In genomic region chr17:13569740-13570137, GRCh38 we compare ENCODE assay signal across 23 cellular contexts. TPM values are rescaled to one million over a fixed set of nuclear protein-coding genes. Genes with fewer than 3 reads are reported as not detected.
DNase-seq lines count a peak whose midpoint lies in the region; ATAC-seq and TF ChIP-seq lines count a peak whose summit lies in the region.
"Had no signal": no experiment of that assay in that cellular context is flagged by ENCODE, and none has a peak within 500 bp of the region (broad histone marks: within the 10 kb centered on the region; RNA-seq: fewer than 3 reads in every experiment).

No MANE protein-coding gene starts in this region.

- peaks cover 29% of the 10 kb centered on the region for H3K36me3 Mint-ChIP-seq in WTC11
- no peaks in the 10 kb centered on the region for H3K36me3 Mint-ChIP-seq in activated T-cell treated with anti-CD3 and anti-CD28 coated beads, Interleukin-2, amount 50 U/mL, for 72 hours (ENCODE audit: insufficient read depth in 2 of 2)
- H3K36me3 Mint-ChIP-seq: CD4-positive, CD25-positive, alpha-beta regulatory T cell had no signal

- H3K27ac Mint-ChIP-seq in WTC11 = peak overlapping the region; percentile 43; the same call in 1 of the 2 replicates
- no peak overlapping the region for H3K27ac Mint-ChIP-seq in activated T-cell treated with anti-CD3 and anti-CD28 coated beads, Interleukin-2, amount 50 U/mL, for 72 hours
- H3K27ac Mint-ChIP-seq: CD4-positive, CD25-positive, alpha-beta regulatory T cell had no signal

- H3K9me3 Mint-ChIP-seq in WTC11 = peaks cover 30% of the 10 kb centered on the region
- H3K9me3 Mint-ChIP-seq in activated T-cell treated with anti-CD3 and anti-CD28 coated beads, Interleukin-2, amount 50 U/mL, for 72 hours = peaks cover 0 to 2% of the 10 kb centered on the region in 2 donors

- no peaks in the 10 kb centered on the region for H3K79me1 ChIP-seq in neuronal stem cell (ENCODE audit: low read depth, low read length)

- ATAC-seq in Right ventricle myocardium superior (ENCODE audit: poor library complexity) = peak; percentile 61
- ATAC-seq in left ventricle myocardium superior = no peak
- no peak for ATAC-seq in WTC11
- ATAC-seq in activated T-cell treated with anti-CD3 and anti-CD28 coated beads, Interleukin-2, amount 50 U/mL, for 72 hours (replicated peaks in 1 of 2) = no peak
- ATAC-seq: K562 had no signal

- H3K4me3 Mint-ChIP-seq in WTC11 = no peak overlapping the region
- no peak overlapping the region for H3K4me3 Mint-ChIP-seq in activated T-cell treated with anti-CD3 and anti-CD28 coated beads, Interleukin-2, amount 50 U/mL, for 72 hours
- H3K4me3 Mint-ChIP-seq: CD4-positive, CD25-positive, alpha-beta regulatory T cell had no signal

- H3K4me1 Mint-ChIP-seq in WTC11 = peaks cover 32% of the 10 kb centered on the region
- H3K4me1 Mint-ChIP-seq in activated T-cell treated with anti-CD3 and anti-CD28 coated beads, Interleukin-2, amount 50 U/mL, for 72 hours (ENCODE audit: low read depth) = peaks cover 4% of the 10 kb centered on the region

- H2AK5ac ChIP-seq in neuronal stem cell (ENCODE audit: low read depth, low read length) = no peak overlapping the region

- WGBS in mesodermal cell (ENCODE audit: insufficient coverage in 2 of 2), 2 experiments = 83% methylated on average over 1 of the region's 1 CpG; no CpG with 5 or more reads in 1 of the 2 experiments
- 4% methylated on average over 1 of the region's 1 CpG for WGBS in smooth muscle cell (ENCODE audit: low lambda C conversion rate)
- WGBS in neuronal stem cell (ENCODE audit: extremely low coverage in 2 of 2, insufficient read length in 2 of 2, insufficient replicate concordance in 1 of 2), 2 donors = no CpG with 5 or more reads among the region's 1 CpG

- peaks cover 23% of the 10 kb centered on the region for H3K9me3 ChIP-seq in mesodermal cell (ENCODE audit: control insufficient read depth, low read length)
- H3K9me3 ChIP-seq in smooth muscle cell (replicated peaks; ENCODE audit: low read depth) = no peaks in the 10 kb centered on the region
- H3K9me3 ChIP-seq in neuronal stem cell (replicated peaks in 1 of 2; ENCODE audit: control insufficient read depth in 2 of 2, insufficient read depth in 1 of 2, low read depth in 1 of 2, low read length in 2 of 2) = peaks cover 0 to 23% of the 10 kb centered on the region in 2 donors
- H3K9me3 ChIP-seq: HAP-1 had no signal

- H3K9ac ChIP-seq in smooth muscle cell (ENCODE audit: low read depth) (no peak overlapping the region), neuronal stem cell (ENCODE audit: low read depth, low read length, poor library complexity) (no peak overlapping the region)

- H2BK120ac ChIP-seq in neuronal stem cell (ENCODE audit: low read depth, low read length) = no peak overlapping the region

- H2BK12ac ChIP-seq in neuronal stem cell (ENCODE audit: low read length) = no peak overlapping the region

- H3K27ac ChIP-seq in mesodermal cell (ENCODE audit: low read depth, low read length, severe bottlenecking) (peak overlapping the region; percentile 11), smooth muscle cell (ENCODE audit: low read depth) (peak overlapping the region; percentile 39), neuronal stem cell (replicated peaks; ENCODE audit: low read length) (no peak overlapping the region)
- H3K27ac ChIP-seq: 22Rv1 had no signal

- H4K91ac ChIP-seq in neuronal stem cell (ENCODE audit: low read depth, low read length, poor library complexity) = no peak overlapping the region

- TF ChIP-seq CTCF in WTC11 (IDR thresholded peaks at IDR 0.05) (no peak), smooth muscle cell (IDR thresholded peaks at IDR 0.05; ENCODE audit: borderline replicate concordance, insufficient read depth, poor library complexity, severe bottlenecking) (no peak)

- CTCF ChIA-PET in WTC11 (lab: Charles Lee) = interaction anchor here (1.8 kb wide), 1 partner anchor 232 kb away, joined by 7 read pairs; no protein-coding TSS in a partner anchor

- no peak overlapping the region for H4K8ac ChIP-seq in neuronal stem cell (ENCODE audit: low read depth, low read length)

- no peak for DNase-seq in Right ventricle myocardium superior
- DNase-seq in left ventricle myocardium superior = no peak
- DNase-seq in WTC11 (ENCODE audit: low spot score) = no peak
- DNase-seq in smooth muscle cell (lab: John Stamatoyannopoulos, UW; ENCODE audit: unreplicated experiment) = no peak
- DNase-seq in hypothalamus (lab: John Stamatoyannopoulos, UW) = no peak
- no peak for DNase-seq in activated T-cell treated with anti-CD3 and anti-CD28 coated beads, Interleukin-2, amount 50 U/mL, for 72 hours
- no peak for DNase-seq in neuronal stem cell (ENCODE audit: low spot score)
- DNase-seq: AML-193; CD4-positive, CD25-positive, alpha-beta regulatory T cell; COR-L47; DMS 273 treated with DMSO at 0.1 percent for 48 hours; DND-41; NCI-H1105 treated with DMSO at 0.1 percent for 48 hours; NCI-H1694; NCI-H2107; NCI-H510A; NCI-H774; SIG-M5 had no signal

- peaks cover 14% of the 10 kb centered on the region for H3K27me3 Mint-ChIP-seq in WTC11 (ENCODE audit: low read depth)
- H3K27me3 Mint-ChIP-seq in activated T-cell treated with anti-CD3 and anti-CD28 coated beads, Interleukin-2, amount 50 U/mL, for 72 hours (ENCODE audit: low read depth) = peaks cover 22% of the 10 kb centered on the region

- H3K4me2 ChIP-seq in smooth muscle cell (peak overlapping the region; percentile 22), neuronal stem cell (ENCODE audit: insufficient read depth, low read length, poor library complexity, severe bottlenecking) (no peak overlapping the region)

- POLR2A ChIA-PET in WTC11 (lab: Charles Lee) = no interaction called here

- peaks cover 12% of the 10 kb centered on the region for H3K4me1 ChIP-seq in mesodermal cell (ENCODE audit: control insufficient read depth, insufficient read depth, low read length, poor library complexity, severe bottlenecking)
- peaks cover 30% of the 10 kb centered on the region for H3K4me1 ChIP-seq in smooth muscle cell (ENCODE audit: low read depth)
- peaks cover 4 to 7% of the 10 kb centered on the region in 2 donors for H3K4me1 ChIP-seq in neuronal stem cell (ENCODE audit: control insufficient read depth in 2 of 2, insufficient read depth in 1 of 2, low read depth in 1 of 2, low read length in 2 of 2)
- H3K4me1 ChIP-seq: HAP-1 had no signal

- H3K4ac ChIP-seq in neuronal stem cell (ENCODE audit: low read length) = no peak overlapping the region

- H3K4me3 ChIP-seq in mesodermal cell (ENCODE audit: extremely low read depth, insufficient read depth, low read length, poor library complexity, severe bottlenecking) (no peak overlapping the region), smooth muscle cell (no peak overlapping the region), neuronal stem cell (ENCODE audit: low read length in 2 of 2) (no peak overlapping the region)
- H3K4me3 ChIP-seq: HAP-1, K562 had no signal

- intact Hi-C loops in Right ventricle myocardium superior (cut with DNase I) = loop anchor here (10.0 kb wide), 1 partner anchor 225 kb away; no protein-coding TSS in a partner anchor
- intact Hi-C loops in left ventricle myocardium superior (cut with micrococcal nuclease) = no loop called here

- no peak overlapping the region for H2BK15ac ChIP-seq in neuronal stem cell (ENCODE audit: low read length)

- H3K14ac ChIP-seq in neuronal stem cell (ENCODE audit: low read length) = no peak overlapping the region

- H3K27me3 ChIP-seq in smooth muscle cell (ENCODE audit: low read depth) = no peaks in the 10 kb centered on the region
- no peaks in the 10 kb centered on the region for H3K27me3 ChIP-seq in neuronal stem cell (ENCODE audit: control insufficient read depth in 3 of 3, insufficient read depth in 3 of 3, low read depth in 1 of 3, low read length in 3 of 3)

- no peak overlapping the region for H2BK5ac ChIP-seq in neuronal stem cell (ENCODE audit: low read length)

- H3K36me3 ChIP-seq in mesodermal cell (ENCODE audit: control insufficient read depth, insufficient read depth, low read length) (peaks cover 26% of the 10 kb centered on the region), smooth muscle cell (ENCODE audit: low read depth) (no peaks in the 10 kb centered on the region), neuronal stem cell (replicated peaks in 1 of 2; ENCODE audit: control insufficient read depth in 2 of 2, insufficient read depth in 2 of 2, low read length in 2 of 2) (peaks cover 0 to 36% of the 10 kb centered on the region in 2 donors)
- H3K36me3 ChIP-seq: HAP-1 had no signal

- no peaks in the 10 kb centered on the region for H4K20me1 ChIP-seq in smooth muscle cell (ENCODE audit: low read depth)

- H3K79me2 ChIP-seq in smooth muscle cell (ENCODE audit: low read depth) = peaks cover 44% of the 10 kb centered on the region

- H3K18ac ChIP-seq in neuronal stem cell (ENCODE audit: low read length) = no peak overlapping the region

- no peak overlapping the region for H3K23ac ChIP-seq in neuronal stem cell (ENCODE audit: low read depth, low read length, poor library complexity)

- H3F3A ChIP-seq in smooth muscle cell (ENCODE audit: low read depth) = peaks cover 24% of the 10 kb centered on the region

- H2AFZ ChIP-seq in smooth muscle cell (ENCODE audit: low read depth) (no peak overlapping the region), neuronal stem cell (ENCODE audit: low read length) (no peak overlapping the region)

TF ChIP-seq in WTC11, 78 proteins besides CTCF, POLR2A, EP300 and RAD21:
- TF ChIP-seq SMAD4 (CRISPR knock-in tag; IDR thresholded peaks at IDR 0.05) (no peak), KAT7 (CRISPR knock-in tag; IDR thresholded peaks at IDR 0.05; ENCODE audit: borderline replicate concordance) (no peak), ZNF121 (CRISPR knock-in tag; IDR thresholded peaks at IDR 0.05) (no peak), PREB (CRISPR knock-in tag; IDR thresholded peaks at IDR 0.05; ENCODE audit: borderline replicate concordance) (no peak), OVOL2 (CRISPR knock-in tag; IDR thresholded peaks at IDR 0.05; ENCODE audit: borderline replicate concordance) (no peak)
TF ChIP-seq in WTC11: peak in this region for 0.

RNA-seq across cellular contexts. Expression of gene HS3ST3A1, which starts 32.0 kb away (rescaled TPM):
- total RNA-seq in Right ventricle myocardium superior (1.3 TPM), left ventricle myocardium superior (0.57 TPM), WTC11 (2021) (5.2 to 9.7 TPM (median 5.9 TPM) in 3 replicates), smooth muscle cell (18.0 and 19.5 TPM in 2 replicates)
- polyA plus RNA-seq in mesodermal cell (2013, experiment 1 of 2) = 19.6 TPM
- polyA plus RNA-seq in mesodermal cell (2013, experiment 2 of 2) = 13.8 TPM
- polyA plus RNA-seq in smooth muscle cell = 24.2 and 25.1 TPM in 2 replicates
- 1 to 10 TPM in 1 of 2 donors, under 1 TPM in 1; 0.72 to 1.5 TPM for total RNA-seq in activated T-cell treated with anti-CD3 and anti-CD28 coated beads, Interleukin-2, amount 50 U/mL, for 72 hours
- 12.8 TPM for polyA plus RNA-seq in neuronal stem cell (2013, experiment 1 of 2)
- polyA plus RNA-seq in neuronal stem cell (2013, experiment 2 of 2) = 13.0 TPM
- total RNA-seq: G401 had no signal
